In genomic region chr20:63260521-63260920, GRCh38 we compare ENCODE assay signal across 1 cellular context.
A peak's percentile ranks its signal among the peaks of the same experiment; 100 is the strongest.
TF ChIP-seq lines count a peak whose summit lies in the region.

No MANE protein-coding gene starts in this region.

TF ChIP-seq in HepG2, 621 proteins besides CTCF, POLR2A, EP300 and RAD21:
- TF ChIP-seq ZNF605 (CRISPR knock-in tag; IDR thresholded peaks at IDR 0.05), result peak; percentile 24; the same call in 1 of the 2 replicates
- 0 out of 2 replicates have a peak, but pooled peaks have one; percentile 25 for TF ChIP-seq TAF1 (CRISPR knock-in tag; IDR thresholded peaks at IDR 0.05)
- TF ChIP-seq MTA1 (CRISPR knock-in tag; IDR thresholded peaks at IDR 0.05; ENCODE audit: borderline replicate concordance), result 0 out of 2 replicates have a peak, but pooled peaks have one; percentile 33
- TF ChIP-seq IKZF1 (IDR thresholded peaks at IDR 0.05), result no peak
- no peak for TF ChIP-seq SMARCE1 (IDR thresholded peaks at IDR 0.05; ENCODE audit: borderline replicate concordance)
- TF ChIP-seq, protein P1, sequence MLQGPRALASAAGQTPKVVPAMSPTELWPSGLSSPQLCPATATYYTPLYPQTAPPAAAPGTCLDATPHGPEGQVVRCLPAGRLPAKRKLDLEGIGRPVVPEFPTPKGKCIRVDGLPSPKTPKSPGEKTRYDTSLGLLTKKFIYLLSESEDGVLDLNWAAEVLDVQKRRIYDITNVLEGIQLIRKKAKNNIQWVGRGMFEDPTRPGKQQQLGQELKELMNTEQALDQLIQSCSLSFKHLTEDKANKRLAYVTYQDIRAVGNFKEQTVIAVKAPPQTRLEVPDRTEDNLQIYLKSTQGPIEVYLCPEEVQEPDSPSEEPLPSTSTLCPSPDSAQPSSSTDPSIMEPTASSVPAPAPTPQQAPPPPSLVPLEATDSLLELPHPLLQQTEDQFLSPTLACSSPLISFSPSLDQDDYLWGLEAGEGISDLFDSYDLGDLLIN (CRISPR knock-in tag; IDR thresholded peaks at IDR 0.05; ENCODE audit: borderline replicate concordance), result 0 out of 2 replicates have a peak, but pooled peaks have one; percentile 27
- no peak for TF ChIP-seq LCORL (IDR thresholded peaks at IDR 0.05)
- TF ChIP-seq LCORL (CRISPR knock-in tag; IDR thresholded peaks at IDR 0.05), result no peak
- no peak for TF ChIP-seq ZNF317 (CRISPR knock-in tag; IDR thresholded peaks at IDR 0.05)
- TF ChIP-seq MEIS1 (CRISPR knock-in tag; IDR thresholded peaks at IDR 0.05; ENCODE audit: borderline replicate concordance), result 0 out of 2 replicates have a peak, but pooled peaks have one; percentile 26
- TF ChIP-seq ZNF251 (CRISPR knock-in tag; IDR thresholded peaks at IDR 0.05), result 0 out of 2 replicates have a peak, but pooled peaks have one; percentile 26
- TF ChIP-seq ZNF572 (CRISPR knock-in tag; IDR thresholded peaks at IDR 0.05), result peak; percentile 80; the same call in 1 of the 2 replicates
- TF ChIP-seq CHD4 (IDR thresholded peaks at IDR 0.05; ENCODE audit: borderline replicate concordance, low read length), result no peak
- TF ChIP-seq ZNF83 (CRISPR knock-in tag; IDR thresholded peaks at IDR 0.05; ENCODE audit: borderline replicate concordance), result 0 out of 2 replicates have a peak, but pooled peaks have one; percentile 75
- no peak for TF ChIP-seq ZNF34 (CRISPR knock-in tag; IDR thresholded peaks at IDR 0.05; ENCODE audit: borderline replicate concordance)
- no peak for TF ChIP-seq POLR2G (IDR thresholded peaks at IDR 0.05; ENCODE audit: low read depth, low read length)
- TF ChIP-seq ZFAT (CRISPR knock-in tag; conservative IDR thresholded peaks at IDR 0.05), result no peak
- peak; percentile 71 for TF ChIP-seq DNMT1 (CRISPR knock-in tag; IDR thresholded peaks at IDR 0.05)
- 0 out of 2 replicates have a peak, but pooled peaks have one; percentile 31 for TF ChIP-seq PAWR (CRISPR knock-in tag; IDR thresholded peaks at IDR 0.05; ENCODE audit: borderline replicate concordance)
- TF ChIP-seq NFYC (CRISPR knock-in tag; IDR thresholded peaks at IDR 0.05), result no peak
- no peak for TF ChIP-seq ATF7 (IDR thresholded peaks at IDR 0.05)
- TF ChIP-seq ATF7 (CRISPR knock-in tag; IDR thresholded peaks at IDR 0.05), result 0 out of 2 replicates have a peak, but pooled peaks have one; percentile 33
- peak; percentile 4; the same call in 1 of the 2 replicates for TF ChIP-seq MTF2 (CRISPR knock-in tag; IDR thresholded peaks at IDR 0.05; ENCODE audit: borderline replicate concordance)
- TF ChIP-seq, protein P2, sequence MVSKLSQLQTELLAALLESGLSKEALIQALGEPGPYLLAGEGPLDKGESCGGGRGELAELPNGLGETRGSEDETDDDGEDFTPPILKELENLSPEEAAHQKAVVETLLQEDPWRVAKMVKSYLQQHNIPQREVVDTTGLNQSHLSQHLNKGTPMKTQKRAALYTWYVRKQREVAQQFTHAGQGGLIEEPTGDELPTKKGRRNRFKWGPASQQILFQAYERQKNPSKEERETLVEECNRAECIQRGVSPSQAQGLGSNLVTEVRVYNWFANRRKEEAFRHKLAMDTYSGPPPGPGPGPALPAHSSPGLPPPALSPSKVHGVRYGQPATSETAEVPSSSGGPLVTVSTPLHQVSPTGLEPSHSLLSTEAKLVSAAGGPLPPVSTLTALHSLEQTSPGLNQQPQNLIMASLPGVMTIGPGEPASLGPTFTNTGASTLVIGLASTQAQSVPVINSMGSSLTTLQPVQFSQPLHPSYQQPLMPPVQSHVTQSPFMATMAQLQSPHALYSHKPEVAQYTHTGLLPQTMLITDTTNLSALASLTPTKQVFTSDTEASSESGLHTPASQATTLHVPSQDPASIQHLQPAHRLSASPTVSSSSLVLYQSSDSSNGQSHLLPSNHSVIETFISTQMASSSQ (IDR thresholded peaks at IDR 0.05; ENCODE audit: low read depth), result no peak
- TF ChIP-seq, protein P2 (CRISPR knock-in tag; IDR thresholded peaks at IDR 0.05; ENCODE audit: borderline replicate concordance), result peak; percentile 40; the same call in 1 of the 2 replicates
- TF ChIP-seq, protein P3, sequence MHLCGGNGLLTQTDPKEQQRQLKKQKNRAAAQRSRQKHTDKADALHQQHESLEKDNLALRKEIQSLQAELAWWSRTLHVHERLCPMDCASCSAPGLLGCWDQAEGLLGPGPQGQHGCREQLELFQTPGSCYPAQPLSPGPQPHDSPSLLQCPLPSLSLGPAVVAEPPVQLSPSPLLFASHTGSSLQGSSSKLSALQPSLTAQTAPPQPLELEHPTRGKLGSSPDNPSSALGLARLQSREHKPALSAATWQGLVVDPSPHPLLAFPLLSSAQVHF (CRISPR knock-in tag; IDR thresholded peaks at IDR 0.05), result no peak
- peak; percentile 72; the same call in 1 of the 2 replicates for TF ChIP-seq EEA1 (CRISPR knock-in tag; IDR thresholded peaks at IDR 0.05; ENCODE audit: borderline replicate concordance)
- TF ChIP-seq, protein P4, sequence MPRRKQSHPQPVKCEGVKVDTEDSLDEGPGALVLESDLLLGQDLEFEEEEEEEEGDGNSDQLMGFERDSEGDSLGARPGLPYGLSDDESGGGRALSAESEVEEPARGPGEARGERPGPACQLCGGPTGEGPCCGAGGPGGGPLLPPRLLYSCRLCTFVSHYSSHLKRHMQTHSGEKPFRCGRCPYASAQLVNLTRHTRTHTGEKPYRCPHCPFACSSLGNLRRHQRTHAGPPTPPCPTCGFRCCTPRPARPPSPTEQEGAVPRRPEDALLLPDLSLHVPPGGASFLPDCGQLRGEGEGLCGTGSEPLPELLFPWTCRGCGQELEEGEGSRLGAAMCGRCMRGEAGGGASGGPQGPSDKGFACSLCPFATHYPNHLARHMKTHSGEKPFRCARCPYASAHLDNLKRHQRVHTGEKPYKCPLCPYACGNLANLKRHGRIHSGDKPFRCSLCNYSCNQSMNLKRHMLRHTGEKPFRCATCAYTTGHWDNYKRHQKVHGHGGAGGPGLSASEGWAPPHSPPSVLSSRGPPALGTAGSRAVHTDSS (CRISPR knock-in tag; conservative IDR thresholded peaks at IDR 0.05), result no peak
